Comparison of ENCODE assay signal across 16 cellular contexts in the genomic region with DNA sequence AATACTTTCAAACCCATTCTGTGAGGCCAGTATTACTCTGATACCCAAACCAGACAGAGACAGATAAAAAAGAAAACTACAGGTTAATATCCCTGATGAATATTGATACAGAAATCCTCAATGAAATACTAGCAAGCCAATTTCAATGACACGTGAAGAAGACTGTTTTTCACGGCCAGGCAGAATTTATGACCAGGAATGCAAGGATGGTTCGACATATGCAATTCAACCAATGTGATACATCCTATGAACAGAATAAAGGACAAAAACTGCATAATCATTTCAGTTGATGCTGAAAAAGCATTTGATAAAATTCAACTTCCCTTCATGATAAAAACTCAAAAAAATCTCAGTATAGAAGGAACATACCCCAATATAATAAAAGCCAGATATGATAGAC. TPM values are rescaled to one million over a fixed set of nuclear protein-coding genes. Genes with fewer than 3 reads are reported as not detected.
A peak's percentile ranks its signal among the peaks of the same experiment; 100 is the strongest.
DNase-seq lines count a peak whose midpoint lies in the region; ATAC-seq and TF ChIP-seq lines count a peak whose summit lies in the region.
"Had no signal": no experiment of that assay in that cellular context is flagged by ENCODE, and none has a peak within 500 bp of the region (broad histone marks: within the 10 kb centered on the region; RNA-seq: fewer than 3 reads in every experiment).

No MANE protein-coding gene starts in this region.

- no peaks in the 10 kb centered on the region for H3K4me1 ChIP-seq in GM23248 (ENCODE audit: insufficient read depth)
- H3K4me1 ChIP-seq: BLaER1 treated with 17β-estradiol and CSF1 and Interleukin-3, amounts not matched to agents 10 nM and 100 nM; HAP-1 had no signal

- WGBS in GM23248 (ENCODE audit: low coverage in 1 of 2, low lambda C conversion rate in 2 of 2, missing lambda C conversion rate in 2 of 2), 2 experiments: 49 to 59% methylated on average over 3 of the region's 3 CpGs

- no peaks in the 10 kb centered on the region for H3K27me3 ChIP-seq in GM23248 (replicated peaks; ENCODE audit: insufficient read depth)
- H3K27me3 ChIP-seq: BLaER1 treated with 17β-estradiol and CSF1 and Interleukin-3, amounts not matched to agents 10 nM and 100 nM had no signal

- no peaks in the 10 kb centered on the region for H3K9me2 ChIP-seq in GM23248 (ENCODE audit: insufficient read depth)

- H4K20me1 ChIP-seq in GM23248 (ENCODE audit: insufficient read depth): no peaks in the 10 kb centered on the region
- H4K20me1 ChIP-seq: BLaER1 treated with 17β-estradiol and CSF1 and Interleukin-3, amounts not matched to agents 10 nM and 100 nM had no signal

- TF ChIP-seq POLR2A in erythroblast (IDR thresholded peaks at IDR 0.05; ENCODE audit: low read length): no peak

- no peaks in the 10 kb centered on the region for H3F3A ChIP-seq in GM23248 (ENCODE audit: insufficient read depth)

- no peak overlapping the region for H3K9ac ChIP-seq in GM23248
- H3K9ac ChIP-seq: BLaER1 treated with 17β-estradiol and CSF1 and Interleukin-3, amounts not matched to agents 10 nM and 100 nM had no signal

- H3K27ac ChIP-seq in GM23248: no peak overlapping the region
- H3K27ac ChIP-seq: BLaER1 treated with 17β-estradiol and CSF1 and Interleukin-3, amounts not matched to agents 10 nM and 100 nM; HL-60 had no signal

- peaks cover 10% of the 10 kb centered on the region for H3K9me3 ChIP-seq in GM23248 (ENCODE audit: low read depth)
- H3K9me3 ChIP-seq: HAP-1 had no signal

- DNase-seq in GM23248: peak; percentile 6
- DNase-seq in astrocyte of the hippocampus (ENCODE audit: low read depth, low spot score): peak; percentile 2
- peak; percentile 3 to 11 for DNase-seq in erythroblast (lab: John Stamatoyannopoulos, UW)
- peak; percentile 5 for DNase-seq in iris pigment epithelial cell (ENCODE audit: low read depth)
- no peak for DNase-seq in stimulated activated CD4-positive, alpha-beta T cell treated with anti-CD3 and anti-CD28 coated beads, Interleukin-4, amount 100 ng/mL, for 4 hours
- DNase-seq in OCI-M1 (lab: John Stamatoyannopoulos, UW): no peak
- DNase-seq in AG08396 (ENCODE audit: low spot score): no peak
- DNase-seq: 8988T; CD4-positive, CD25-positive, alpha-beta regulatory T cell; DMS79 had no signal

- H2AFZ ChIP-seq in GM23248: no peak overlapping the region

- no peaks in the 10 kb centered on the region for H3K36me3 ChIP-seq in GM23248 (ENCODE audit: low read depth)
- H3K36me3 ChIP-seq: BLaER1 treated with 17β-estradiol and CSF1 and Interleukin-3, amounts not matched to agents 10 nM and 100 nM; HAP-1 had no signal

- in situ Hi-C loops in GM23248 (cut with MboI): no loop called here

- no peak overlapping the region for H3K4me2 ChIP-seq in GM23248 (ENCODE audit: unreplicated experiment)
- H3K4me2 ChIP-seq: BLaER1 treated with 17β-estradiol and CSF1 and Interleukin-3, amounts not matched to agents 10 nM and 100 nM had no signal

- ATAC-seq in GM18520 (IDR thresholded peaks at IDR 0.05; ENCODE audit: unreplicated experiment): no peak

- no peak overlapping the region for H3K4me3 ChIP-seq in GM23248
- H3K4me3 ChIP-seq: BLaER1 treated with 17β-estradiol and CSF1 and Interleukin-3, amounts not matched to agents 10 nM and 100 nM; HAP-1 had no signal

- H3K79me2 ChIP-seq in GM23248 (ENCODE audit: insufficient read depth): no peaks in the 10 kb centered on the region

RNA-seq across cellular contexts. Expression of a gene that starts 44.5 kb away (rescaled TPM):
- not detected in 2 replicates for total RNA-seq in GM23248 (2014; rRNA removed; shearing (Covaris generic))
- polyA plus RNA-seq in GM23248 (2016; fragmentation: Nextera tagmentation; extraction: Ambion mirVana): not detected in 2 replicates
- total RNA-seq: CD4-positive, CD25-positive, alpha-beta regulatory T cell; G401; H1 had no signal
- polyA plus RNA-seq: CD4-positive, CD25-positive, alpha-beta regulatory T cell; H1 had no signal

Comparison
In these comparisons a context has a peak if more than half of its experiments do, and no peak if none do; other contexts are left out.
1. DNase-seq: peak in GM23248 (single experiment), astrocyte of the hippocampus (single experiment), erythroblast (2 of 2) and iris pigment epithelial cell (single experiment); none in stimulated activated CD4-positive, alpha-beta T cell treated with anti-CD3 and anti-CD28 coated beads, Interleukin-4, amount 100 ng/mL, for 4 hours (0 of 2), OCI-M1 (single experiment) and AG08396 (single experiment).